ENCODE assay signal across 13 cellular contexts in genomic region chr7:154409703-154410311, GRCh38.
A peak's percentile ranks its signal among the peaks of the same experiment; 100 is the strongest.
DNase-seq lines count a peak whose midpoint lies in the region; ATAC-seq and TF ChIP-seq lines count a peak whose summit lies in the region.
"Had no signal": no experiment of that assay in that cellular context is flagged by ENCODE, and none has a peak within 500 bp of the region (broad histone marks: within the 10 kb centered on the region; RNA-seq: fewer than 3 reads in every experiment).

No MANE protein-coding gene starts in this region.

- no peak overlapping the region for H3K4me3 ChIP-seq in Jurkat, Clone E6-1 (ENCODE audit: low read length)

- no peaks in the 10 kb centered on the region for H3K27me3 ChIP-seq in CD4-positive, alpha-beta T cell (ENCODE audit: control insufficient read depth, insufficient read depth, low read length)

- no peak for TF ChIP-seq CTCF in activated CD8-positive, alpha-beta T cell treated with anti-CD3 and anti-CD28 coated beads for 36 hours (IDR thresholded peaks at IDR 0.05)
- no peak for TF ChIP-seq CTCF in CD4-positive, alpha-beta T cell (IDR thresholded peaks at IDR 0.05)

- H3K4me1 Mint-ChIP-seq in activated CD8-positive, alpha-beta T cell treated with anti-CD3 and anti-CD28 coated beads for 36 hours (ENCODE audit: low read depth): no peaks in the 10 kb centered on the region
- no peaks in the 10 kb centered on the region for H3K4me1 Mint-ChIP-seq in activated T-helper 2 cell treated with anti-CD3 and anti-CD28 coated beads, Interferon-gamma antibody, Interleukin-2, Interleukin-4, amounts not matched to agents 10 μg/mL and 5 μg/mL and 100 μg/mL, durations not matched to agents 14 hours and 24 hours and 36 hours (ENCODE audit: low read depth)
- no peaks in the 10 kb centered on the region for H3K4me1 Mint-ChIP-seq in CD4-positive, alpha-beta T cell (ENCODE audit: low read depth)

- intact Hi-C loops in activated CD8-positive, alpha-beta T cell treated with anti-CD3 and anti-CD28 coated beads for 36 hours (cut with micrococcal nuclease): no loop called here
- intact Hi-C loops in activated T-helper 2 cell treated with anti-CD3 and anti-CD28 coated beads, Interferon-gamma antibody, Interleukin-2, Interleukin-4, amounts not matched to agents 10 μg/mL and 5 μg/mL and 100 μg/mL, durations not matched to agents 14 hours and 24 hours and 36 hours (cut with micrococcal nuclease): no loop called here
- intact Hi-C loops in CD4-positive, alpha-beta T cell (cut with DNase I, micrococcal nuclease): no loop called here

- H3K27ac Mint-ChIP-seq in activated CD8-positive, alpha-beta T cell treated with anti-CD3 and anti-CD28 coated beads for 36 hours: no peak overlapping the region
- no peak overlapping the region for H3K27ac Mint-ChIP-seq in activated T-helper 2 cell treated with anti-CD3 and anti-CD28 coated beads, Interferon-gamma antibody, Interleukin-2, Interleukin-4, amounts not matched to agents 10 μg/mL and 5 μg/mL and 100 μg/mL, durations not matched to agents 14 hours and 24 hours and 36 hours
- H3K27ac Mint-ChIP-seq in CD4-positive, alpha-beta T cell: no peak overlapping the region
- H3K27ac Mint-ChIP-seq: stimulated activated naive CD8-positive, alpha-beta T cell treated with anti-CD3 and anti-CD28 coated beads, Interleukin-15, Interleukin-2, amounts not matched to agents 100 ng/mL and 50 ng/mL, for 24 hours had no signal

- H3K27ac ChIP-seq in CD4-positive, alpha-beta T cell (ENCODE audit: low read depth, low read length): no peak overlapping the region
- H3K27ac ChIP-seq: C4-2B had no signal

- POLR2A ChIA-PET in activated CD8-positive, alpha-beta T cell treated with anti-CD3 and anti-CD28 coated beads for 36 hours (lab: Charles Lee): no interaction called here
- POLR2A ChIA-PET in CD4-positive, alpha-beta T cell (lab: Charles Lee): no interaction called here

- ATAC-seq in activated CD8-positive, alpha-beta T cell treated with anti-CD3 and anti-CD28 coated beads for 36 hours: no peak
- ATAC-seq in CD4-positive, alpha-beta T cell (ENCODE audit: poor library complexity): no peak
- ATAC-seq in HG03442 (IDR thresholded peaks at IDR 0.05; ENCODE audit: unreplicated experiment): no peak
- ATAC-seq: esophagus mucosa had no signal

- H3K27me3 Mint-ChIP-seq in activated CD8-positive, alpha-beta T cell treated with anti-CD3 and anti-CD28 coated beads for 36 hours: no peaks in the 10 kb centered on the region
- no peaks in the 10 kb centered on the region for H3K27me3 Mint-ChIP-seq in activated T-helper 2 cell treated with anti-CD3 and anti-CD28 coated beads, Interferon-gamma antibody, Interleukin-2, Interleukin-4, amounts not matched to agents 10 μg/mL and 5 μg/mL and 100 μg/mL, durations not matched to agents 14 hours and 24 hours and 36 hours (ENCODE audit: low read depth)
- H3K27me3 Mint-ChIP-seq in CD4-positive, alpha-beta T cell: no peaks in the 10 kb centered on the region
- H3K27me3 Mint-ChIP-seq: stimulated activated naive CD8-positive, alpha-beta T cell treated with anti-CD3 and anti-CD28 coated beads, Interleukin-15, Interleukin-2, amounts not matched to agents 100 ng/mL and 50 ng/mL, for 24 hours had no signal

- H3K9me3 ChIP-seq in CD4-positive, alpha-beta T cell (ENCODE audit: control insufficient read depth, low read length): no peaks in the 10 kb centered on the region

- CTCF ChIA-PET in activated CD8-positive, alpha-beta T cell treated with anti-CD3 and anti-CD28 coated beads for 36 hours (lab: Charles Lee): no interaction called here
- CTCF ChIA-PET in CD4-positive, alpha-beta T cell (lab: Charles Lee): no interaction called here

- peaks cover 4% of the 10 kb centered on the region for H3K9me3 Mint-ChIP-seq in activated CD8-positive, alpha-beta T cell treated with anti-CD3 and anti-CD28 coated beads for 36 hours
- peaks cover 6% of the 10 kb centered on the region for H3K9me3 Mint-ChIP-seq in activated T-helper 2 cell treated with anti-CD3 and anti-CD28 coated beads, Interferon-gamma antibody, Interleukin-2, Interleukin-4, amounts not matched to agents 10 μg/mL and 5 μg/mL and 100 μg/mL, durations not matched to agents 14 hours and 24 hours and 36 hours
- peaks cover 6% of the 10 kb centered on the region for H3K9me3 Mint-ChIP-seq in CD4-positive, alpha-beta T cell

- DNase-seq in AML-193 (lab: John Stamatoyannopoulos, UW) (peak; percentile 0 to 32), inferior parietal cortex (ENCODE audit: extremely low spot score) (peak; percentile 59)
- peak; percentile 53 for DNase-seq in Jurkat, Clone E6-1 (ENCODE audit: low read depth, low spot score)
- peak; percentile 5 for DNase-seq in activated CD8-positive, alpha-beta T cell treated with anti-CD3 and anti-CD28 coated beads for 36 hours
- no peak for DNase-seq in activated CD8-positive, alpha-beta memory T cell treated with anti-CD3 and anti-CD28 coated beads, Interleukin-2, amount 50 U/mL, for 4 hours
- DNase-seq in activated T-helper 2 cell treated with anti-CD3 and anti-CD28 coated beads, Interferon-gamma antibody, Interleukin-2, Interleukin-4, amounts not matched to agents 10 μg/mL and 5 μg/mL and 100 μg/mL, durations not matched to agents 14 hours and 24 hours and 36 hours (ENCODE audit: low spot score): no peak
- DNase-seq in CD4-positive, alpha-beta T cell: no peak
- DNase-seq: activated CD4-positive, alpha-beta T cell treated with anti-CD3 and anti-CD28 coated beads for 48 hours; SIG-M5 had no signal

- no peaks in the 10 kb centered on the region for H3K36me3 Mint-ChIP-seq in activated CD8-positive, alpha-beta T cell treated with anti-CD3 and anti-CD28 coated beads for 36 hours (ENCODE audit: low read depth)
- H3K36me3 Mint-ChIP-seq in activated T-helper 2 cell treated with anti-CD3 and anti-CD28 coated beads, Interferon-gamma antibody, Interleukin-2, Interleukin-4, amounts not matched to agents 10 μg/mL and 5 μg/mL and 100 μg/mL, durations not matched to agents 14 hours and 24 hours and 36 hours (ENCODE audit: low read depth): no peaks in the 10 kb centered on the region
- no peaks in the 10 kb centered on the region for H3K36me3 Mint-ChIP-seq in CD4-positive, alpha-beta T cell (ENCODE audit: low read depth)

- H3K4me3 Mint-ChIP-seq in activated CD8-positive, alpha-beta T cell treated with anti-CD3 and anti-CD28 coated beads for 36 hours: no peak overlapping the region
- H3K4me3 Mint-ChIP-seq in activated T-helper 2 cell treated with anti-CD3 and anti-CD28 coated beads, Interferon-gamma antibody, Interleukin-2, Interleukin-4, amounts not matched to agents 10 μg/mL and 5 μg/mL and 100 μg/mL, durations not matched to agents 14 hours and 24 hours and 36 hours (ENCODE audit: low read depth): no peak overlapping the region
- no peak overlapping the region for H3K4me3 Mint-ChIP-seq in CD4-positive, alpha-beta T cell
- H3K4me3 Mint-ChIP-seq: stimulated activated naive CD8-positive, alpha-beta T cell treated with anti-CD3 and anti-CD28 coated beads, Interleukin-15, Interleukin-2, amounts not matched to agents 100 ng/mL and 50 ng/mL, for 24 hours had no signal

Comparison
In these comparisons a context has a peak if more than half of its experiments do, and no peak if none do; other contexts are left out.
1. DNase-seq: peak in AML-193 (2 of 2), Jurkat, Clone E6-1 (single experiment), activated CD8-positive, alpha-beta T cell treated with anti-CD3 and anti-CD28 coated beads for 36 hours (single experiment) and inferior parietal cortex (single experiment); none in activated CD8-positive, alpha-beta memory T cell treated with anti-CD3 and anti-CD28 coated beads, Interleukin-2, amount 50 U/mL, for 4 hours (single experiment), activated T-helper 2 cell treated with anti-CD3 and anti-CD28 coated beads, Interferon-gamma antibody, Interleukin-2, Interleukin-4, amounts not matched to agents 10 μg/mL and 5 μg/mL and 100 μg/mL, durations not matched to agents 14 hours and 24 hours and 36 hours (single experiment) and CD4-positive, alpha-beta T cell (0 of 10).